ENCODE assay signal across 12 cellular contexts in the genomic region with DNA sequence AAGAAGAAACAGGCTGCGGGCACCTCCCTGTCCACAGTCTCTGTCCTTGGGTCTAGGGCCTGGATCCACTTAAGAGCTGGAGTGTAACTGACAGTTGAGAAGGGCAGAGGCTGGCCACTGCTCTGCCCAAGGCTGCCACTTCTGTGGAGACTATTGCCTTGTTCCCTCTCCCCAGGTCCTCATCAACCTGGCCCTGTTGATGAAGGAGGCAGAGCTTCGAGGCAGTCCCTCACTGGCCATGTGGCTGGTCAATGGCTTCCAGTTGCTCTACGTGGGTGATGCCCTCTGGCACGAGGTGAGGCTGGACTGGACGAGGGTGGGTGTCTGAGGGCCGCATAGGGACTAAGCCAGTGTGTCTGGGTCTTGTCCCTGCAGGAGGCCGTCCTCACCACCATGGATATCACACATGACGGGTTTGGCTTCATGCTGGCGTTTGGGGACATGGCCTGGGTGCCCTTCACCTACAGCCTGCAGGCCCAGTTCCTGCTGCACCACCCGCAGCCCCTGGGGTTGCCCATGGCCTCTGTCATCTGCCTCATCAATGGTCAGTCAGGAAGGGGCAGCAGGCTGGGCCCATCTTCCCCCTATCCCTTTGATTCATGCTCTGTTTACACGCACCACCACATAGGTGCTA. TPM values are rescaled to one million over a fixed set of nuclear protein-coding genes. Genes with fewer than 3 reads are reported as not detected.
A peak's percentile ranks its signal among the peaks of the same experiment; 100 is the strongest.
DNase-seq lines count a peak whose midpoint lies in the region; ATAC-seq and TF ChIP-seq lines count a peak whose summit lies in the region.
"Had no signal": no experiment of that assay in that cellular context is flagged by ENCODE, and none has a peak within 500 bp of the region (broad histone marks: within the 10 kb centered on the region; RNA-seq: fewer than 3 reads in every experiment).

No MANE protein-coding gene starts in this region.

- DNase-seq in HFFc6: no peak
- no peak for DNase-seq in central memory CD8-positive, alpha-beta T cell (ENCODE audit: low spot score in 2 of 2)
- DNase-seq in smooth muscle cell (lab: John Stamatoyannopoulos, UW; ENCODE audit: unreplicated experiment): no peak
- DNase-seq in MM.1S: no peak
- DNase-seq: activated CD4-positive, CD25-positive, alpha-beta regulatory T cell treated with anti-CD3 and anti-CD28 coated beads, Interleukin-2, amount 50 U/mL, for 72 hours; kidney glomerular epithelial cell; NCI-H226; PC-3 had no signal

- 0 out of 2 replicates have a peak overlapping the region, but pooled peaks have one; percentile 24 for H3K27ac Mint-ChIP-seq in HFFc6
- no peak overlapping the region for H3K27ac Mint-ChIP-seq in central memory CD8-positive, alpha-beta T cell (ENCODE audit: low read depth)

- peaks cover 16% of the 10 kb centered on the region for H3K79me2 ChIP-seq in smooth muscle cell (ENCODE audit: low read depth)
- peaks cover 23% of the 10 kb centered on the region for H3K79me2 ChIP-seq in MM.1S (ENCODE audit: low read length)

- H3K4me3 ChIP-seq in smooth muscle cell: no peak overlapping the region
- no peak overlapping the region for H3K4me3 ChIP-seq in MM.1S (ENCODE audit: low read length)
- H3K4me3 ChIP-seq: cardiac muscle cell, right atrium auricular region had no signal

- H3K9me2 ChIP-seq in MM.1S (replicated peaks; ENCODE audit: insufficient read depth, low read length): no peaks in the 10 kb centered on the region

- TF ChIP-seq CTCF in 22Rv1 (IDR thresholded peaks at IDR 0.05): no peak
- no peak for TF ChIP-seq CTCF in HFFc6 (IDR thresholded peaks at IDR 0.05)
- no peak for TF ChIP-seq CTCF in smooth muscle cell (IDR thresholded peaks at IDR 0.05; ENCODE audit: borderline replicate concordance, insufficient read depth, poor library complexity, severe bottlenecking)
- TF ChIP-seq CTCF in MM.1S (IDR thresholded peaks at IDR 0.05; ENCODE audit: low read length): no peak

- H3K9me3 ChIP-seq in smooth muscle cell (replicated peaks; ENCODE audit: low read depth) (no peaks in the 10 kb centered on the region), MM.1S (replicated peaks; ENCODE audit: insufficient read depth, low read length) (no peaks in the 10 kb centered on the region)
- H3K9me3 ChIP-seq: right atrium auricular region had no signal

- WGBS in smooth muscle cell (ENCODE audit: low lambda C conversion rate): 97% methylated on average over 11 of the region's 11 CpGs

- no peak overlapping the region for H2AFZ ChIP-seq in smooth muscle cell (ENCODE audit: low read depth)
- no peak overlapping the region for H2AFZ ChIP-seq in MM.1S (ENCODE audit: low read length)

- no peak overlapping the region for H3K4me3 Mint-ChIP-seq in HFFc6
- H3K4me3 Mint-ChIP-seq in central memory CD8-positive, alpha-beta T cell: peak overlapping the region; percentile 95

- H3K36me3 Mint-ChIP-seq in HFFc6 (ENCODE audit: low read depth): peaks cover 13% of the 10 kb centered on the region
- peaks cover 38% of the 10 kb centered on the region for H3K36me3 Mint-ChIP-seq in central memory CD8-positive, alpha-beta T cell (ENCODE audit: insufficient read depth)

- H4K20me1 ChIP-seq in smooth muscle cell (ENCODE audit: low read depth) (peaks cover 5% of the 10 kb centered on the region), MM.1S (ENCODE audit: insufficient read depth, low read length) (no peaks in the 10 kb centered on the region)

- no peak for ATAC-seq in central memory CD8-positive, alpha-beta T cell (replicated peaks; ENCODE audit: extremely low read depth, poor library complexity, severe bottlenecking)
- no peak for ATAC-seq in HG03095 (IDR thresholded peaks at IDR 0.05; ENCODE audit: unreplicated experiment)
- ATAC-seq: PC-3 had no signal

- H3K36me3 ChIP-seq in smooth muscle cell (ENCODE audit: low read depth) (no peaks in the 10 kb centered on the region), MM.1S (replicated peaks; ENCODE audit: insufficient read depth, low read length) (no peaks in the 10 kb centered on the region; the same call in 1 of the 2 replicates)

- H3K27me3 Mint-ChIP-seq in HFFc6 (ENCODE audit: insufficient read depth): peaks cover 2% of the 10 kb centered on the region; the same call in 1 of the 2 replicates
- H3K27me3 Mint-ChIP-seq in central memory CD8-positive, alpha-beta T cell: no peaks in the 10 kb centered on the region

- H3K4me2 ChIP-seq in smooth muscle cell (no peak overlapping the region), MM.1S (ENCODE audit: low read depth, low read length) (no peak overlapping the region)

- H3K9ac ChIP-seq in smooth muscle cell (ENCODE audit: low read depth) (no peak overlapping the region), MM.1S (ENCODE audit: low read length) (no peak overlapping the region)

- no peaks in the 10 kb centered on the region for H3K27me3 ChIP-seq in smooth muscle cell (ENCODE audit: low read depth)
- no peaks in the 10 kb centered on the region for H3K27me3 ChIP-seq in MM.1S (replicated peaks; ENCODE audit: insufficient read depth, low read length)
- H3K27me3 ChIP-seq: cardiac muscle cell, right atrium auricular region had no signal

- peaks cover 22% of the 10 kb centered on the region for H3K4me1 ChIP-seq in smooth muscle cell (ENCODE audit: low read depth)
- peaks cover 28% of the 10 kb centered on the region for H3K4me1 ChIP-seq in MM.1S (ENCODE audit: low read length)

- peaks cover 8% of the 10 kb centered on the region for H3F3A ChIP-seq in smooth muscle cell (ENCODE audit: low read depth)
- peaks cover 38% of the 10 kb centered on the region for H3F3A ChIP-seq in MM.1S (ENCODE audit: insufficient read depth, low read length)

- H3K4me1 Mint-ChIP-seq in HFFc6 (ENCODE audit: low read depth): peaks cover 31% of the 10 kb centered on the region
- peaks cover 41% of the 10 kb centered on the region for H3K4me1 Mint-ChIP-seq in central memory CD8-positive, alpha-beta T cell

- peak overlapping the region; percentile 99 for H3K27ac ChIP-seq in 22Rv1
- no peak overlapping the region for H3K27ac ChIP-seq in smooth muscle cell (ENCODE audit: low read depth)
- no peak overlapping the region for H3K27ac ChIP-seq in MM.1S (ENCODE audit: low read length)
- H3K27ac ChIP-seq: cardiac muscle cell had no signal

- H3K9me3 Mint-ChIP-seq in HFFc6: no peaks in the 10 kb centered on the region
- no peaks in the 10 kb centered on the region for H3K9me3 Mint-ChIP-seq in central memory CD8-positive, alpha-beta T cell

RNA-seq across cellular contexts. Expression of gene ZNHIT2, which starts 2.8 kb away (rescaled TPM):
- total RNA-seq in HFFc6 (2021; fragmentation: NEBNext Ultra II Directional; extraction: Animal tissue kit (Norgen Biotek cat#: 25700)): 10 to 100 TPM in 4 of 6 experiments, 1 to 10 TPM in 2; 9.3 to 13.6 (median 11.1) TPM
- total RNA-seq in smooth muscle cell: 9.1 and 13.8 TPM in 2 replicates
- 14.5 and 19.5 TPM in 2 replicates for polyA plus RNA-seq in smooth muscle cell

RNA-seq across cellular contexts. Expression of gene TM7SF2, which starts 3.0 kb away (rescaled TPM):
- 1 to 10 TPM; 3.8 to 6.4 (median 4.9) TPM for total RNA-seq in HFFc6 (2021; fragmentation: NEBNext Ultra II Directional; extraction: Animal tissue kit (Norgen Biotek cat#: 25700))
- 16.8 and 26.9 TPM in 2 replicates for total RNA-seq in smooth muscle cell
- polyA plus RNA-seq in smooth muscle cell: 17.4 and 43.1 TPM in 2 replicates

RNA-seq across cellular contexts. Expression of gene FAU, which starts 7.3 kb away (rescaled TPM):
- total RNA-seq in HFFc6 (2021; fragmentation: NEBNext Ultra II Directional; extraction: Animal tissue kit (Norgen Biotek cat#: 25700)): 100 to 1,000 TPM; 631 to 750 (median 715) TPM
- 373 and 509 TPM in 2 replicates for total RNA-seq in smooth muscle cell
- polyA plus RNA-seq in smooth muscle cell: 537 and 578 TPM in 2 replicates

RNA-seq across cellular contexts. Expression of gene MRPL49, which starts 7.5 kb away (rescaled TPM):
- 10 to 100 TPM; 53.2 to 59.7 (median 56.9) TPM for total RNA-seq in HFFc6 (2021; fragmentation: NEBNext Ultra II Directional; extraction: Animal tissue kit (Norgen Biotek cat#: 25700))
- total RNA-seq in smooth muscle cell: 28.2 and 43.0 TPM in 2 replicates
- polyA plus RNA-seq in smooth muscle cell: 53.2 and 55.4 TPM in 2 replicates

RNA-seq across cellular contexts. Expression of gene VPS51, which starts 18.6 kb away (rescaled TPM):
- 10 to 100 TPM; 61.2 to 90.1 (median 79.4) TPM for total RNA-seq in HFFc6 (2021; fragmentation: NEBNext Ultra II Directional; extraction: Animal tissue kit (Norgen Biotek cat#: 25700))
- 104 and 154 TPM in 2 replicates for total RNA-seq in smooth muscle cell
- polyA plus RNA-seq in smooth muscle cell: 55.2 and 65.0 TPM in 2 replicates
